15 cellular contexts compared by ENCODE assay signal in genomic region chr10:88322336-88323063, GRCh38.
DNase-seq lines count a peak whose midpoint lies in the region; ATAC-seq, FAIRE-seq and TF ChIP-seq lines count a peak whose summit lies in the region.
"Had no signal": no experiment of that assay in that cellular context is flagged by ENCODE, and none has a peak within 500 bp of the region (broad histone marks: within the 10 kb centered on the region; RNA-seq: fewer than 3 reads in every experiment).

No MANE protein-coding gene starts in this region.

- H3K27ac ChIP-seq in OCI-LY7 (ENCODE audit: low read depth, low read length, poor library complexity, severe bottlenecking), result peak overlapping the region; percentile 45
- H3K27ac ChIP-seq in spleen, result peak overlapping the region in 6 of 8 donors; percentile 6 to 54 (median 49)
- H3K27ac ChIP-seq: A549, HL-60 had no signal

- POLR2A ChIA-PET in OCI-LY7 (lab: Charles Lee), result no interaction called here

- no peaks in the 10 kb centered on the region for H3K9me2 ChIP-seq in OCI-LY7 (ENCODE audit: insufficient read depth, low read length)

- intact Hi-C loops in OCI-LY7 (cut with micrococcal nuclease; ENCODE audit: unreplicated experiment) (loop anchor here (2.0 kb wide), 1 partner anchor 68 kb away; no protein-coding TSS in a partner anchor), spleen (cut with DNase I; ENCODE audit: low total_unique reads) (no loop called here)

- FAIRE-seq in GM18507 (lab: Jason Lieb, UNC), result peak; percentile 33
- FAIRE-seq: A549, H1, K562 had no signal

- WGBS in spleen, 5 donors, result 71 to 84% (median 79%) methylated on average over 3 of the region's 3 CpGs

- H3K4me1 ChIP-seq in OCI-LY7 (ENCODE audit: insufficient read depth, low read length, poor library complexity, severe bottlenecking) (peaks cover 15% of the 10 kb centered on the region), spleen (no peaks in the 10 kb centered on the region)
- H3K4me1 ChIP-seq: A549, Caco-2, HAP-1 had no signal

- H3K9me3 ChIP-seq in OCI-LY7 (ENCODE audit: low read length) (peaks cover 55% of the 10 kb centered on the region), spleen (peaks cover 5 to 58% (median 53%) of the 10 kb centered on the region in 8 donors)

- no peak overlapping the region for H3K4me3 ChIP-seq in OCI-LY7 (ENCODE audit: low read depth, low read length, poor library complexity, severe bottlenecking)
- no peak overlapping the region for H3K4me3 ChIP-seq in spleen
- H3K4me3 ChIP-seq: A549, HAP-1, K562 had no signal

- DNase-seq in GM18507 (ENCODE audit: extremely low spot score, insufficient read length, low read depth) (no peak), OCI-LY7 (ENCODE audit: low spot score) (peak; percentile 62), spleen (no peak), NCI-H1930 (lab: John Stamatoyannopoulos, UW) (no peak)
- DNase-seq: Caco-2; CD8-positive, alpha-beta memory T cell; DND-41; GF-D8 had no signal

- ATAC-seq in HG02623 (IDR thresholded peaks at IDR 0.05; ENCODE audit: unreplicated experiment), result no peak
- ATAC-seq in HG03442 (IDR thresholded peaks at IDR 0.05; ENCODE audit: unreplicated experiment), result no peak
- ATAC-seq: A549, K562 had no signal

- TF ChIP-seq POLR2A in spleen (IDR thresholded peaks at IDR 0.05), result no peak

- no peaks in the 10 kb centered on the region for H3K27me3 ChIP-seq in spleen (replicated peaks in 1 of 7)

- peak overlapping the region; percentile 27; the same call in 1 of the 2 replicates for H2AFZ ChIP-seq in OCI-LY7 (ENCODE audit: low read length)

- no TSS peak for BruUV-seq in OCI-LY7 (replicated peaks; lab: Mats Ljungman, UMichigan)

- TF ChIP-seq CTCF in OCI-LY7 (conservative IDR thresholded peaks at IDR 0.05; ENCODE audit: low read length) (no peak), spleen (IDR thresholded peaks at IDR 0.05 in 8 of 11, conservative IDR thresholded peaks at IDR 0.05 in 3 of 11) (no peak)

- no peaks in the 10 kb centered on the region for H3K79me2 ChIP-seq in OCI-LY7 (ENCODE audit: insufficient read depth, low read depth, low read length)

- H3K4me2 ChIP-seq in OCI-LY7 (ENCODE audit: low read length), result peak overlapping the region; percentile 14; the same call in 1 of the 2 replicates
- H3K4me2 ChIP-seq: A549 had no signal

- H4K20me1 ChIP-seq in OCI-LY7 (ENCODE audit: insufficient read depth, low read length), result no peaks in the 10 kb centered on the region

- peaks cover 42% of the 10 kb centered on the region for H3K36me3 ChIP-seq in OCI-LY7 (ENCODE audit: insufficient read depth, low read length)
- H3K36me3 ChIP-seq in spleen, result no peaks in the 10 kb centered on the region
- H3K36me3 ChIP-seq: HAP-1 had no signal

- CTCF ChIA-PET in OCI-LY7 (lab: Charles Lee; ENCODE audit: unreplicated experiment), result no interaction called here
